1 cellular context compared by ENCODE assay signal in genomic region chr20:64064145-64064698, GRCh38.
TF ChIP-seq lines count a peak whose summit lies in the region.

No MANE protein-coding gene starts in this region.

TF ChIP-seq in HepG2, 621 proteins besides CTCF, POLR2A, EP300 and RAD21 (continued from another document):
- TF ChIP-seq FUBP1 (CRISPR knock-in tag; IDR thresholded peaks at IDR 0.05; ENCODE audit: borderline replicate concordance), result no peak
- no peak for TF ChIP-seq ZNF33B (CRISPR knock-in tag; IDR thresholded peaks at IDR 0.05)
- peak; percentile 64; the same call in 1 of the 2 replicates for TF ChIP-seq WIZ (CRISPR knock-in tag; IDR thresholded peaks at IDR 0.05)
- no peak for TF ChIP-seq RBAK (CRISPR knock-in tag; IDR thresholded peaks at IDR 0.05)
- peak; percentile 10; the same call in 1 of the 2 replicates for TF ChIP-seq TFDP2 (CRISPR knock-in tag; IDR thresholded peaks at IDR 0.05)
- no peak for TF ChIP-seq GABPB1 (CRISPR knock-in tag; IDR thresholded peaks at IDR 0.05)
- no peak for TF ChIP-seq JUNB (CRISPR knock-in tag; IDR thresholded peaks at IDR 0.05; ENCODE audit: borderline replicate concordance)
- TF ChIP-seq TBX2 (CRISPR knock-in tag; IDR thresholded peaks at IDR 0.05; ENCODE audit: borderline replicate concordance), result peak; percentile 21; the same call in 1 of the 2 replicates
- TF ChIP-seq HOXA5 (CRISPR knock-in tag; IDR thresholded peaks at IDR 0.05), result no peak
- TF ChIP-seq ZNF124 (CRISPR knock-in tag; IDR thresholded peaks at IDR 0.05), result no peak
- TF ChIP-seq ZNF678 (CRISPR knock-in tag; IDR thresholded peaks at IDR 0.05), result no peak
- TF ChIP-seq, protein P1, sequence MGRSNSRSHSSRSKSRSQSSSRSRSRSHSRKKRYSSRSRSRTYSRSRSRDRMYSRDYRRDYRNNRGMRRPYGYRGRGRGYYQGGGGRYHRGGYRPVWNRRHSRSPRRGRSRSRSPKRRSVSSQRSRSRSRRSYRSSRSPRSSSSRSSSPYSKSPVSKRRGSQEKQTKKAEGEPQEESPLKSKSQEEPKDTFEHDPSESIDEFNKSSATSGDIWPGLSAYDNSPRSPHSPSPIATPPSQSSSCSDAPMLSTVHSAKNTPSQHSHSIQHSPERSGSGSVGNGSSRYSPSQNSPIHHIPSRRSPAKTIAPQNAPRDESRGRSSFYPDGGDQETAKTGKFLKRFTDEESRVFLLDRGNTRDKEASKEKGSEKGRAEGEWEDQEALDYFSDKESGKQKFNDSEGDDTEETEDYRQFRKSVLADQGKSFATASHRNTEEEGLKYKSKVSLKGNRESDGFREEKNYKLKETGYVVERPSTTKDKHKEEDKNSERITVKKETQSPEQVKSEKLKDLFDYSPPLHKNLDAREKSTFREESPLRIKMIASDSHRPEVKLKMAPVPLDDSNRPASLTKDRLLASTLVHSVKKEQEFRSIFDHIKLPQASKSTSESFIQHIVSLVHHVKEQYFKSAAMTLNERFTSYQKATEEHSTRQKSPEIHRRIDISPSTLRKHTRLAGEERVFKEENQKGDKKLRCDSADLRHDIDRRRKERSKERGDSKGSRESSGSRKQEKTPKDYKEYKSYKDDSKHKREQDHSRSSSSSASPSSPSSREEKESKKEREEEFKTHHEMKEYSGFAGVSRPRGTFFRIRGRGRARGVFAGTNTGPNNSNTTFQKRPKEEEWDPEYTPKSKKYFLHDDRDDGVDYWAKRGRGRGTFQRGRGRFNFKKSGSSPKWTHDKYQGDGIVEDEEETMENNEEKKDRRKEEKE (IDR thresholded peaks at IDR 0.05), result no peak
- TF ChIP-seq MAF1 (CRISPR knock-in tag; IDR thresholded peaks at IDR 0.05; ENCODE audit: borderline replicate concordance), result no peak
- TF ChIP-seq ZNF337 (CRISPR knock-in tag; IDR thresholded peaks at IDR 0.05; ENCODE audit: borderline replicate concordance, low read depth), result 0 out of 2 replicates have a peak, but pooled peaks have one; percentile 9
- TF ChIP-seq CBX1 (IDR thresholded peaks at IDR 0.05; ENCODE audit: low read depth), result no peak
- TF ChIP-seq ZNF431 (CRISPR knock-in tag; IDR thresholded peaks at IDR 0.05; ENCODE audit: borderline replicate concordance, low read depth), result no peak
- peak; percentile 63; the same call in 1 of the 2 replicates for TF ChIP-seq ZNF430 (CRISPR knock-in tag; IDR thresholded peaks at IDR 0.05)
- TF ChIP-seq SRY (CRISPR knock-in tag; IDR thresholded peaks at IDR 0.05), result no peak; the same call in 1 of the 2 replicates
- no peak for TF ChIP-seq BCL6 (CRISPR knock-in tag; IDR thresholded peaks at IDR 0.05)
